ENCODE assay signal across 12 cellular contexts in the genomic region with DNA sequence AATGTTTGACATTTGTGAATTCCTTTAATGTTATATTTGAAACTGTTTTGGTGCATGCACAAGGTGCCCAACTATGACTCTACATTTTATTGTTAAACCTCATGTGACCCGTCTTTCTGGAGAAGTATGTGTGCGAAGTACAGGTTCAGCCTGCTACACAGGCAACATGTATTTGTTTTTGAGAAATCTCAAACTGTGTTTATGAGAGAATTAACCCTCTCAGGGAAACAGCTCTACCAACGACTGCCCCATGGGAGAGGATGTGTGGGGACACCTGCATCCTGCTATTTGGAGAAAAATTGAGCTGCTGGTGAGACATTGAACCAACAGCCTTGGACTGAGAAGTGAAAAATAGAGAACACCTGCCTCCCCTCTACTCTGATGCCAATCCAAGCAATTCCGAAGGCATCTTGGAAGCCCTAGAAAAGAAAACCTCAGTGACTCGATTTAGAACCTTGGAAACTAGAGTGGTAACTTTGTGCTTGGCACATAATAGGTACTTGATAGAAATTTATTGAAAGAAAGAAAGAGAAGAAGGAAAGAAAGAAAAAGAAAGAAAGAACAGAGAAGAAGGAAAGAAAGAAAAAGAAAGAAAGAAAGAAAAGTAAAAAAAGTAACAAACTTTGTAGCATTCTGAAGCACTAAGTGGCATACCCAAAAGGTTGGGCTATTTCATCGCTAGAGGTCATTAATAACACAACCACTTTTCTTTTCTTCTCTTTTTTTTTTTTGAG. TPM values are rescaled to one million over a fixed set of nuclear protein-coding genes. Genes with fewer than 3 reads are reported as not detected.
DNase-seq lines count a peak whose midpoint lies in the region; TF ChIP-seq lines count a peak whose summit lies in the region.
"Had no signal": no experiment of that assay in that cellular context is flagged by ENCODE, and none has a peak within 500 bp of the region (broad histone marks: within the 10 kb centered on the region; RNA-seq: fewer than 3 reads in every experiment).

No MANE protein-coding gene starts in this region.

- TF ChIP-seq CTCF in breast epithelium (IDR thresholded peaks at IDR 0.05) (no peak), prostate gland (IDR thresholded peaks at IDR 0.05) (no peak), endodermal cell (conservative IDR thresholded peaks at IDR 0.05) (no peak)

- TF ChIP-seq POLR2A in breast epithelium (IDR thresholded peaks at IDR 0.05), result no peak
- TF ChIP-seq POLR2A in prostate gland (IDR thresholded peaks at IDR 0.05), result no peak

- H3K27me3 ChIP-seq in breast epithelium (peaks cover 4 to 12% of the 10 kb centered on the region in 2 donors), prostate gland (replicated peaks; ENCODE audit: insufficient read depth) (no peaks in the 10 kb centered on the region), endodermal cell (ENCODE audit: control insufficient read depth, insufficient read depth, low read length, poor library complexity, severe bottlenecking) (peaks cover 37% of the 10 kb centered on the region)

- no peak overlapping the region for H3K27ac Mint-ChIP-seq in endodermal cell
- H3K27ac Mint-ChIP-seq: CD4-positive, CD25-positive, alpha-beta regulatory T cell had no signal

- no peaks in the 10 kb centered on the region for H3K36me3 Mint-ChIP-seq in endodermal cell (ENCODE audit: low read depth)
- H3K36me3 Mint-ChIP-seq: CD4-positive, CD25-positive, alpha-beta regulatory T cell had no signal

- H3K4me1 ChIP-seq in breast epithelium (no peaks in the 10 kb centered on the region), prostate gland (replicated peaks) (peaks cover 3% of the 10 kb centered on the region), endodermal cell (ENCODE audit: control insufficient read depth, insufficient read depth, low read length) (peaks cover 4% of the 10 kb centered on the region)

- peaks cover 42% of the 10 kb centered on the region for H3K27me3 Mint-ChIP-seq in endodermal cell (ENCODE audit: insufficient read depth)

- no peak overlapping the region for H3K9ac ChIP-seq in endodermal cell (ENCODE audit: extremely low read depth, low read length, poor library complexity, severe bottlenecking)
- H3K9ac ChIP-seq: GM23248 had no signal

- H3K4me3 Mint-ChIP-seq in endodermal cell, result no peak overlapping the region
- H3K4me3 Mint-ChIP-seq: CD4-positive, CD25-positive, alpha-beta regulatory T cell had no signal

- in situ Hi-C loops in T47D (cut with HindIII; ENCODE audit: low pct_unique_long_range_greater_than_20kb, low sequenced_read_pairs), result no loop called here

- H3K4me1 Mint-ChIP-seq in endodermal cell, result peaks cover 10% of the 10 kb centered on the region

- H3K9me3 Mint-ChIP-seq in endodermal cell, result peaks cover 2% of the 10 kb centered on the region
- H3K9me3 Mint-ChIP-seq: CD4-positive, CD25-positive, alpha-beta regulatory T cell had no signal

- H3K27ac ChIP-seq in breast epithelium (no peak overlapping the region), prostate gland (no peak overlapping the region), endodermal cell (ENCODE audit: low read depth, low read length) (no peak overlapping the region)
- H3K27ac ChIP-seq: 22Rv1, GM23248 had no signal

- no peaks in the 10 kb centered on the region for H3K36me3 ChIP-seq in breast epithelium
- H3K36me3 ChIP-seq in prostate gland, result no peaks in the 10 kb centered on the region
- no peaks in the 10 kb centered on the region for H3K36me3 ChIP-seq in endodermal cell (ENCODE audit: control insufficient read depth, insufficient read depth, low read length)

- H3K9me3 ChIP-seq in breast epithelium, result no peaks in the 10 kb centered on the region
- H3K9me3 ChIP-seq in prostate gland, result no peaks in the 10 kb centered on the region
- H3K9me3 ChIP-seq in endodermal cell (ENCODE audit: control insufficient read depth, low read length), result no peaks in the 10 kb centered on the region

- intact Hi-C loops in breast epithelium (cut with DNase I; ENCODE audit: low total_unique reads), result no loop called here
- intact Hi-C loops in prostate gland (cut with DNase I), result no loop called here

- WGBS in prostate gland, result 67% methylated on average over 6 of the region's 6 CpGs
- 94 to 95% methylated on average over 5 to 6 of the region's 6 CpGs for WGBS in endodermal cell (ENCODE audit: insufficient coverage in 1 of 2, insufficient read length in 1 of 2), 2 experiments

- H3K4me3 ChIP-seq in breast epithelium (no peak overlapping the region), prostate gland (no peak overlapping the region), endodermal cell (ENCODE audit: low read length) (no peak overlapping the region)
- H3K4me3 ChIP-seq: GM12878, GM23248 had no signal

- DNase-seq in T47D (ENCODE audit: low read depth in 1 of 2, low spot score in 1 of 2) (peak; percentile 55 to 80), breast epithelium (ENCODE audit: low spot score in 2 of 2) (no peak), NAMALWA (ENCODE audit: low spot score) (peak; percentile 64), prostate gland (ENCODE audit: low spot score) (peak; percentile 39), endodermal cell (no peak), glomerular visceral epithelial cell (ENCODE audit: extremely low spot score) (no peak)
- DNase-seq in activated CD4-positive, alpha-beta T cell treated with anti-CD3 and anti-CD28 coated beads for 48 hours, result no peak
- DNase-seq: CD4-positive, CD25-positive, alpha-beta regulatory T cell; DMS 273 treated with DMSO at 0.1 percent for 48 hours; GM23248 had no signal

RNA-seq across cellular contexts. Expression of gene AKAP12, which starts 2.9 kb away (rescaled TPM):
- total RNA-seq in breast epithelium (100 to 1,000 TPM in 2 of 3 donors, 10 to 100 TPM in 1; 40.7 to 368 (median 127) TPM), prostate gland (100 to 1,000 TPM in 1 of 2 donors, 10 to 100 TPM in 1; 29.4 to 159 TPM), endodermal cell (10 to 100 TPM; 27.3 to 33.3 TPM)
- polyA plus RNA-seq in endodermal cell (2013, experiment 1 of 2), result 45.6 TPM
- polyA plus RNA-seq in endodermal cell (2013, experiment 2 of 2), result 52.5 TPM
- polyA plus RNA-seq: CD4-positive, CD25-positive, alpha-beta regulatory T cell had no signal

Comparison
In these comparisons a context has a peak if more than half of its experiments do, and no peak if none do; other contexts are left out.
1. DNase-seq: peak in T47D (2 of 2), NAMALWA (single experiment) and prostate gland (single experiment); none in breast epithelium (0 of 2), activated CD4-positive, alpha-beta T cell treated with anti-CD3 and anti-CD28 coated beads for 48 hours (single experiment), endodermal cell (single experiment) and glomerular visceral epithelial cell (single experiment).